26 cellular contexts compared by ENCODE assay signal in genomic region chr1:106817626-106818025, GRCh38.
DNase-seq lines count a peak whose midpoint lies in the region; ATAC-seq and TF ChIP-seq lines count a peak whose summit lies in the region.
"Had no signal": no experiment of that assay in that cellular context is flagged by ENCODE, and none has a peak within 500 bp of the region (broad histone marks: within the 10 kb centered on the region; RNA-seq: fewer than 3 reads in every experiment).

No MANE protein-coding gene starts in this region.

- H3K4me2 ChIP-seq in OCI-LY3 (ENCODE audit: low read length) = no peak overlapping the region
- H3K4me2 ChIP-seq: GM23338 had no signal

- no peak overlapping the region for H3K4me3 Mint-ChIP-seq in HFFc6
- H3K4me3 Mint-ChIP-seq: CD14-positive monocyte, GM23338, H9 had no signal

- H3K4me1 ChIP-seq in OCI-LY3 (ENCODE audit: low read length) = peaks cover 45% of the 10 kb centered on the region
- peaks cover 12% of the 10 kb centered on the region for H3K4me1 ChIP-seq in adipocyte (ENCODE audit: control insufficient read depth, insufficient read depth, low read length)
- H3K4me1 ChIP-seq: BE2C, SJCRH30 had no signal

- 0 out of 2 replicates have a peak, but pooled peaks cover 2% of the 10 kb centered on the region for H3K27me3 Mint-ChIP-seq in HFFc6 (ENCODE audit: insufficient read depth)

- H3K36me3 ChIP-seq in OCI-LY3 (replicated peaks; ENCODE audit: low read depth, low read length) (no peaks in the 10 kb centered on the region), adipocyte (ENCODE audit: control insufficient read depth, insufficient read depth, low read length, severe bottlenecking) (no peaks in the 10 kb centered on the region)
- H3K36me3 ChIP-seq: BE2C, SJCRH30 had no signal

- H3K4me3 ChIP-seq in OCI-LY3 (ENCODE audit: low read length) (no peak overlapping the region), adipocyte (ENCODE audit: low read length) (no peak overlapping the region)
- H3K4me3 ChIP-seq: GM23338, SJCRH30 had no signal

- ATAC-seq in sciatic nerve = peak; percentile 93
- no peak for ATAC-seq in GM21717 (IDR thresholded peaks at IDR 0.05; ENCODE audit: unreplicated experiment)
- ATAC-seq: GM23338, HepG2, PC-3 had no signal

- TF ChIP-seq CTCF in OCI-LY3 (IDR thresholded peaks at IDR 0.05; ENCODE audit: low read depth, low read length) (no peak), HFFc6 (IDR thresholded peaks at IDR 0.05) (no peak)

- no peaks in the 10 kb centered on the region for H3K79me2 ChIP-seq in OCI-LY3 (ENCODE audit: low read length)

- intact Hi-C loops in sciatic nerve (cut with DNase I) = no loop called here

- H3K27ac ChIP-seq in OCI-LY3 (ENCODE audit: low read length) = peak overlapping the region; percentile 15
- H3K27ac ChIP-seq: SJCRH30 had no signal

- peaks cover 8% of the 10 kb centered on the region for H3K9me3 Mint-ChIP-seq in HFFc6

- H3K36me3 Mint-ChIP-seq in HFFc6 (ENCODE audit: low read depth) = no peaks in the 10 kb centered on the region
- H3K36me3 Mint-ChIP-seq: CD14-positive monocyte had no signal

- no peak overlapping the region for H3K27ac Mint-ChIP-seq in HFFc6
- H3K27ac Mint-ChIP-seq: CD14-positive monocyte, GM23338 had no signal

- no peaks in the 10 kb centered on the region for H3K9me3 ChIP-seq in OCI-LY3 (ENCODE audit: insufficient read depth, low read length)
- peaks cover 3% of the 10 kb centered on the region for H3K9me3 ChIP-seq in adipocyte (ENCODE audit: control insufficient read depth, low read length)
- H3K9me3 ChIP-seq: BE2C, SJCRH30 had no signal

- DNase-seq in adipocyte (ENCODE audit: low read depth) = peak; percentile 60
- DNase-seq in inferior parietal cortex (ENCODE audit: extremely low spot score) = peak; percentile 60
- DNase-seq in sciatic nerve (ENCODE audit: low spot score) = no peak
- no peak for DNase-seq in central memory CD4-positive, alpha-beta T cell
- DNase-seq in HFFc6 = no peak
- DNase-seq: BE2C, Calu3, DMS153, DND-41, H9, Karpas-422, NCI-H1092, NCI-H1417 treated with DMSO at 0.1 percent for 48 hours, NCI-H1694 treated with DMSO at 0.1 percent for 48 hours, NCI-H2081, NCI-H2171 treated with DMSO at 0.1 percent for 48 hours, NCI-H345, NCI-H524, NCI-H774, PC-3, SJCRH30 had no signal

- H3K9ac ChIP-seq in OCI-LY3 (ENCODE audit: low read length) (no peak overlapping the region), adipocyte (ENCODE audit: low read length) (no peak overlapping the region)

- H2AFZ ChIP-seq in OCI-LY3 (ENCODE audit: low read depth, low read length) = peak overlapping the region; percentile 1; the same call in 1 of the 2 replicates
- H2AFZ ChIP-seq: GM23338 had no signal

- H4K20me1 ChIP-seq in OCI-LY3 (ENCODE audit: insufficient read depth, low read length) = no peaks in the 10 kb centered on the region

- no peaks in the 10 kb centered on the region for H3K4me1 Mint-ChIP-seq in HFFc6 (ENCODE audit: low read depth)
- H3K4me1 Mint-ChIP-seq: CD14-positive monocyte, GM23338, H9 had no signal

- H3K27me3 ChIP-seq in OCI-LY3 (ENCODE audit: low read depth, low read length) (no peaks in the 10 kb centered on the region), adipocyte (replicated peaks; ENCODE audit: control insufficient read depth, insufficient read depth, low read length) (no peaks in the 10 kb centered on the region)
- H3K27me3 ChIP-seq: BE2C, SJCRH30 had no signal

Comparison
In these comparisons a context has a peak if more than half of its experiments do, and no peak if none do; other contexts are left out.
1. DNase-seq: peak in adipocyte (single experiment) and inferior parietal cortex (single experiment); none in sciatic nerve (single experiment), central memory CD4-positive, alpha-beta T cell (single experiment) and HFFc6 (single experiment).